Comparison of ENCODE assay signal across 8 cellular contexts in genomic region chr2:170771049-170771937, GRCh38. TPM values are rescaled to one million over a fixed set of nuclear protein-coding genes. Genes with fewer than 3 reads are reported as not detected.
DNase-seq lines count a peak whose midpoint lies in the region; ATAC-seq and TF ChIP-seq lines count a peak whose summit lies in the region.

No MANE protein-coding gene starts in this region.

- peak overlapping the region; percentile 83 to 90 for H3K4me3 Mint-ChIP-seq in stimulated activated naive B cell treated with anti-CD40 and anti-IgM and Interleukin-4, amounts not matched to agents 10 μg/mL and 1 μg/mL and 100 μg/mL, for 72 hours

- DNase-seq in BE2C (no peak), SK-MEL-5 (ENCODE audit: low read depth, low spot score) (peak; percentile 25), cerebellar cortex (ENCODE audit: low spot score) (peak; percentile 21), right lobe of liver (no peak), CD1c-positive myeloid dendritic cell (ENCODE audit: extremely low spot score) (no peak)
- no peak for DNase-seq in stimulated activated naive B cell treated with anti-CD40 and anti-IgM and Interleukin-4, amounts not matched to agents 10 μg/mL and 1 μg/mL and 100 μg/mL, for 72 hours

- H3K36me3 ChIP-seq in BE2C (no peaks in the 10 kb centered on the region), right lobe of liver (no peaks in the 10 kb centered on the region)

- no peaks in the 10 kb centered on the region for H3K4me1 ChIP-seq in BE2C
- peaks cover 0 to 4% (median 0%) of the 10 kb centered on the region in 4 donors for H3K4me1 ChIP-seq in right lobe of liver

- peak overlapping the region; percentile 51 for H3K4me3 ChIP-seq in BE2C (ENCODE audit: low read depth, low read length)
- H3K4me3 ChIP-seq in right lobe of liver = peak overlapping the region; percentile 45 to 69 (median 61)

- peak; percentile 10 for TF ChIP-seq POLR2A in right lobe of liver (IDR thresholded peaks at IDR 0.05)

- H3K27ac Mint-ChIP-seq in stimulated activated naive B cell treated with anti-CD40 and anti-IgM and Interleukin-4, amounts not matched to agents 10 μg/mL and 1 μg/mL and 100 μg/mL, for 72 hours = peak overlapping the region; percentile 62

- 5% methylated on average over 35 of the region's 51 CpGs for WGBS in right lobe of liver (ENCODE audit: insufficient coverage, low coverage, low lambda C conversion rate, missing lambda C conversion rate)

- H3K27me3 Mint-ChIP-seq in stimulated activated naive B cell treated with anti-CD40 and anti-IgM and Interleukin-4, amounts not matched to agents 10 μg/mL and 1 μg/mL and 100 μg/mL, for 72 hours = peaks cover 23 to 28% of the 10 kb centered on the region in 2 donors

- ATAC-seq in GM18909 (IDR thresholded peaks at IDR 0.05; ENCODE audit: poor library complexity, unreplicated experiment) (peak; percentile 45), HG03108 (IDR thresholded peaks at IDR 0.05; ENCODE audit: unreplicated experiment) (peak; percentile 28), right lobe of liver (peak; percentile 38 to 58 (median 44))
- ATAC-seq in stimulated activated naive B cell treated with anti-CD40 and anti-IgM and Interleukin-4, amounts not matched to agents 10 μg/mL and 1 μg/mL and 100 μg/mL, for 72 hours (replicated peaks) = peak; percentile 61 to 64

- H3K9me3 ChIP-seq in BE2C = no peaks in the 10 kb centered on the region
- no peaks in the 10 kb centered on the region for H3K9me3 ChIP-seq in right lobe of liver

- H3K9me3 Mint-ChIP-seq in stimulated activated naive B cell treated with anti-CD40 and anti-IgM and Interleukin-4, amounts not matched to agents 10 μg/mL and 1 μg/mL and 100 μg/mL, for 72 hours = no peaks in the 10 kb centered on the region

- peaks cover 2 to 19% of the 10 kb centered on the region in 2 donors for H3K4me1 Mint-ChIP-seq in stimulated activated naive B cell treated with anti-CD40 and anti-IgM and Interleukin-4, amounts not matched to agents 10 μg/mL and 1 μg/mL and 100 μg/mL, for 72 hours

- peak overlapping the region in 1 of 3 donors; percentile 20 for H3K27ac ChIP-seq in right lobe of liver

- intact Hi-C loops in right lobe of liver (cut with DNase I) = no loop called here

- H3K27me3 ChIP-seq in BE2C = peaks cover 7% of the 10 kb centered on the region
- H3K27me3 ChIP-seq in right lobe of liver = no peaks in the 10 kb centered on the region

- no peaks in the 10 kb centered on the region for H3K36me3 Mint-ChIP-seq in stimulated activated naive B cell treated with anti-CD40 and anti-IgM and Interleukin-4, amounts not matched to agents 10 μg/mL and 1 μg/mL and 100 μg/mL, for 72 hours

- no peak for TF ChIP-seq CTCF in BE2C (IDR thresholded peaks at IDR 0.05; ENCODE audit: low read depth, low read length)
- no peak for TF ChIP-seq CTCF in right lobe of liver (IDR thresholded peaks at IDR 0.05)

- in situ Hi-C loops in SK-MEL-5 (cut with HindIII; ENCODE audit: low pct_unique_long_range_greater_than_20kb, low sequenced_read_pairs) = no loop called here

RNA-seq across cellular contexts. Expression of gene ERICH2, which starts 1.1 kb away (rescaled TPM):
- not detected for polyA plus RNA-seq in BE2C (2012; ENCODE audit: insufficient read depth, insufficient read length, low read depth)
- total RNA-seq in SK-MEL-5 (2014; rRNA removed; shearing (Covaris generic)) = 0.45 and 1.4 TPM in 2 replicates
- 0.43 and 1.4 TPM in 2 replicates for polyA plus RNA-seq in SK-MEL-5 (2015; cell fraction: cytosol; rRNA removed)
- 0.76 TPM in 1 of 2 replicates, not detected in the other for polyA plus RNA-seq in SK-MEL-5 (2015; cell fraction: nucleus; rRNA removed)
- total RNA-seq in right lobe of liver = 1 to 10 TPM in 2 of 6 experiments, under 1 TPM in 1, not detected in 3; 0.53 to 1.2 (median 1.1) TPM

RNA-seq across cellular contexts. Expression of gene GAD1, which starts 45.4 kb away (rescaled TPM):
- 0.12 TPM for polyA plus RNA-seq in BE2C (2012; ENCODE audit: insufficient read depth, insufficient read length, low read depth)
- total RNA-seq in SK-MEL-5 (2014; rRNA removed; shearing (Covaris generic)) = 18.1 and 23.5 TPM in 2 replicates
- 30.3 and 39.1 TPM in 2 replicates for polyA plus RNA-seq in SK-MEL-5 (2015; cell fraction: cytosol; rRNA removed)
- 120 and 143 TPM in 2 replicates for polyA plus RNA-seq in SK-MEL-5 (2015; cell fraction: nucleus; rRNA removed)
- not detected for total RNA-seq in right lobe of liver

RNA-seq across cellular contexts. Expression of gene SP5, which starts 56.2 kb away (rescaled TPM):
- not detected for polyA plus RNA-seq in BE2C (2012; ENCODE audit: insufficient read depth, insufficient read length, low read depth)
- 0.48 TPM in 1 of 2 replicates, not detected in the other for total RNA-seq in SK-MEL-5 (2014; rRNA removed; shearing (Covaris generic))
- polyA plus RNA-seq in SK-MEL-5 (2015; cell fraction: cytosol; rRNA removed) = not detected in 2 replicates
- not detected in 2 replicates for polyA plus RNA-seq in SK-MEL-5 (2015; cell fraction: nucleus; rRNA removed)
- total RNA-seq in right lobe of liver = 10 to 100 TPM in 1 of 6 experiments, 1 to 10 TPM in 5; 1.4 to 16.0 (median 1.9) TPM

Comparison
In these comparisons a context has a peak if more than half of its experiments do, and no peak if none do; other contexts are left out.
1. DNase-seq: peak in SK-MEL-5 (single experiment) and cerebellar cortex (single experiment); none in BE2C (single experiment), right lobe of liver (0 of 3), stimulated activated naive B cell treated with anti-CD40 and anti-IgM and Interleukin-4, amounts not matched to agents 10 μg/mL and 1 μg/mL and 100 μg/mL, for 72 hours (single experiment) and CD1c-positive myeloid dendritic cell (single experiment).
2. RNA of gene GAD1, which starts 45.4 kb away (total RNA-seq): 18.1 to 23.5 TPM in SK-MEL-5; not detected in right lobe of liver; every median in the first group is over 10 times any median in the second.
3. Peak in every context shown above with its lines, with median percentiles within 50 percentile points of each other: ATAC-seq.